Comparison of ENCODE assay signal across 8 cellular contexts in the genomic region with DNA sequence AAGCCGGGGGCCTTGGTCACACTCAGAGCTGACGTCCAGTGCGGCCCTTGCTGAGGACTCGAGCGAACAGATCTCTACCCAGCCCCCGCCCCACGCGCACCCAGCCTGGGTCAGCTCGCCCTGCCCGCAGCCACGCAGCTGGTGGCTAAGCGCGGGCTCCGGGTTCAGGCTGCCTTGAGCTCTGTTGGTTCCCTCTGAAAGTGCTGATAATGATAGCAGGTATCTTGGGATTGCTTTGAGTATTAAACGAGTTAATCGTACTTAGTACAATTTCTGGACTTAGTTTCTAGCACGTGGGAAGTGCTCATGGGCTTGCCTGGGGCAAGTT.
DNase-seq lines count a peak whose midpoint lies in the region; ATAC-seq and TF ChIP-seq lines count a peak whose summit lies in the region.

No MANE protein-coding gene starts in this region.

- peaks cover 22% of the 10 kb centered on the region for H3K4me1 Mint-ChIP-seq in stimulated activated naive CD8-positive, alpha-beta T cell treated with anti-CD3 and anti-CD28 coated beads, Interleukin-15, Interleukin-2, amounts not matched to agents 100 ng/mL and 50 ng/mL, for 24 hours (ENCODE audit: low read depth)

- no peak for TF ChIP-seq CTCF in ascending aorta (IDR thresholded peaks at IDR 0.05)

- WGBS in mesodermal cell (ENCODE audit: insufficient coverage in 2 of 2), 2 experiments: 1 to 3% methylated on average over 6 to 10 of the region's 17 CpGs

- H3K9me3 Mint-ChIP-seq in stimulated activated naive CD8-positive, alpha-beta T cell treated with anti-CD3 and anti-CD28 coated beads, Interleukin-15, Interleukin-2, amounts not matched to agents 100 ng/mL and 50 ng/mL, for 24 hours: no peaks in the 10 kb centered on the region

- H3K27me3 ChIP-seq in ascending aorta: no peaks in the 10 kb centered on the region

- no peak for ATAC-seq in stimulated activated naive CD8-positive, alpha-beta T cell treated with anti-CD3 and anti-CD28 coated beads, Interleukin-15, Interleukin-2, amounts not matched to agents 100 U/mL and 50 U/mL, for 24 hours
- ATAC-seq in HG03460 (IDR thresholded peaks at IDR 0.05; ENCODE audit: unreplicated experiment): no peak

- H3K27ac ChIP-seq in ascending aorta (no peak overlapping the region), mesodermal cell (ENCODE audit: low read depth, low read length, severe bottlenecking) (no peak overlapping the region)

- H3K27me3 Mint-ChIP-seq in stimulated activated naive CD8-positive, alpha-beta T cell treated with anti-CD3 and anti-CD28 coated beads, Interleukin-15, Interleukin-2, amounts not matched to agents 100 ng/mL and 50 ng/mL, for 24 hours: peaks cover 14% of the 10 kb centered on the region

- H3K27ac Mint-ChIP-seq in stimulated activated naive CD8-positive, alpha-beta T cell treated with anti-CD3 and anti-CD28 coated beads, Interleukin-15, Interleukin-2, amounts not matched to agents 100 ng/mL and 50 ng/mL, for 24 hours: peak overlapping the region; percentile 69

- peak overlapping the region; percentile 80 for H3K4me3 Mint-ChIP-seq in stimulated activated naive CD8-positive, alpha-beta T cell treated with anti-CD3 and anti-CD28 coated beads, Interleukin-15, Interleukin-2, amounts not matched to agents 100 ng/mL and 50 ng/mL, for 24 hours

- H3K9me3 ChIP-seq in ascending aorta: no peaks in the 10 kb centered on the region
- no peaks in the 10 kb centered on the region for H3K9me3 ChIP-seq in mesodermal cell (ENCODE audit: control insufficient read depth, low read length)

- peaks cover 0 to 6% of the 10 kb centered on the region in 2 donors for H3K4me1 ChIP-seq in ascending aorta
- H3K4me1 ChIP-seq in mesodermal cell (ENCODE audit: control insufficient read depth, insufficient read depth, low read length, poor library complexity, severe bottlenecking): no peaks in the 10 kb centered on the region

- H3K4me3 ChIP-seq in ascending aorta (peak overlapping the region; percentile 60), mesodermal cell (ENCODE audit: extremely low read depth, insufficient read depth, low read length, poor library complexity, severe bottlenecking) (peak overlapping the region; percentile 56)

- intact Hi-C loops in ascending aorta (cut with DNase I): loop anchor here (2.0 kb wide), 1 partner anchor 245 kb away; no protein-coding TSS in a partner anchor

- no peaks in the 10 kb centered on the region for H3K36me3 Mint-ChIP-seq in stimulated activated naive CD8-positive, alpha-beta T cell treated with anti-CD3 and anti-CD28 coated beads, Interleukin-15, Interleukin-2, amounts not matched to agents 100 ng/mL and 50 ng/mL, for 24 hours (ENCODE audit: low read depth)

- no peak for DNase-seq in stimulated activated naive CD8-positive, alpha-beta T cell treated with anti-CD3 and anti-CD28 coated beads, Interleukin-15, Interleukin-2, amounts not matched to agents 100 U/mL and 50 U/mL, for 24 hours
- DNase-seq in ascending aorta (ENCODE audit: low spot score in 2 of 2): no peak
- no peak for DNase-seq in glomerular visceral epithelial cell (ENCODE audit: extremely low spot score)
- DNase-seq in stimulated activated CD4-positive, alpha-beta T cell treated with anti-CD3 and anti-CD28 coated beads, Interleukin-2, amount 100 ng/mL, for 48 hours: no peak
- DNase-seq in NOMO-1 treated with dmso at 0.1 percent for 144 hours (lab: John Stamatoyannopoulos, UW; ENCODE audit: unreplicated experiment): no peak

- H3K36me3 ChIP-seq in ascending aorta: no peaks in the 10 kb centered on the region
- H3K36me3 ChIP-seq in mesodermal cell (ENCODE audit: control insufficient read depth, insufficient read depth, low read length): no peaks in the 10 kb centered on the region
